34 cellular contexts compared by ENCODE assay signal in the genomic region with DNA sequence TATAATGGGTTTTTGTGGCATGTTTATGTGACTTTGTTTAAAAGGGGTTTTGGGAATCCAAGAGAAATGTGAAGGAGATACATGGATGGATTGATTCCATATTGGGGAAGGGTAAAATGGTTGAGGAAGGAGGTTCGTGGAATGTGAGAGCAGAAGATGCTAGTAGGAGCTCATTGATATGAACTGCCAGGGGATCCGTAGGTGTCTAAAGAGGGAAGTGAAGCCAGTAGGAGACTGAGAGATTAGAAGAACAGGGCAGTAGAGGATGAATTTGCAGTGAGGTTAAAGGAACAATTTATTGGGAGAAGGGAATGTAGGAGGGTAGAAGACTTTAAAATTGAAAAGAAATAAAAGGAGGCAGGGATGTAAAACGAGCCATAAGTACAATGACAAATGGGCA.
"Had no signal": no experiment of that assay in that cellular context is flagged by ENCODE, and none has a peak within 500 bp of the region (broad histone marks: within the 10 kb centered on the region; RNA-seq: fewer than 3 reads in every experiment).

No MANE protein-coding gene starts in this region.

- H3K4me1 Mint-ChIP-seq: stimulated activated naive CD8-positive, alpha-beta T cell treated with anti-CD3 and anti-CD28 coated beads, Interleukin-15, amount 100 ng/mL, for 72 hours had no signal

- H3K36me3 ChIP-seq: left lung, lower lobe of right lung, pancreas, prostate gland, tibial nerve had no signal

- H3K27ac Mint-ChIP-seq: immature natural killer cell; naive thymus-derived CD4-positive, alpha-beta T cell; natural killer cell treated with Interleukin-12 subunit alpha and Interleukin-12 subunit beta and Interleukin-15 and Interleukin-18, amount 100 ng/mL, for 72 hours; stimulated activated memory B cell treated with anti-CD40 and anti-IgM and Interleukin-4, amounts not matched to agents 10 μg/mL and 1 μg/mL and 100 μg/mL, for 72 hours; stimulated activated naive CD8-positive, alpha-beta T cell treated with anti-CD3 and anti-CD28 coated beads, Interleukin-15, amount 100 ng/mL, for 72 hours; type B pancreatic cell had no signal

- FAIRE-seq: islet of Langerhans, pancreas had no signal

- H3K36me3 Mint-ChIP-seq: type B pancreatic cell had no signal

- H3K9me3 ChIP-seq: left lung, lower lobe of right lung, mucosa of descending colon, pancreas, prostate gland, spleen, tibial nerve, uterus had no signal

- H3K4me3 ChIP-seq: left lung, lower lobe of right lung, mucosa of descending colon, pancreas, prostate gland, skin epidermis, spleen, tibial nerve, uterus had no signal

- H3K4me1 ChIP-seq: left lung, lower lobe of right lung, pancreas, prostate gland, spleen, tibial nerve, uterus had no signal

- ATAC-seq: left colon; lower lobe of right lung; mucosa of descending colon; naive thymus-derived CD4-positive, alpha-beta T cell; natural killer cell treated with Interleukin-12 subunit alpha and Interleukin-12 subunit beta and Interleukin-15 and Interleukin-18, amount 100 ng/mL, for 72 hours; pancreas; right cardiac atrium; sciatic nerve; stimulated activated memory B cell treated with anti-CD40 and anti-IgM and Interleukin-4, amounts not matched to agents 10 μg/mL and 1 μg/mL and 100 μg/mL, for 72 hours; stimulated activated naive CD8-positive, alpha-beta T cell treated with anti-CD3 and anti-CD28 coated beads, Interleukin-15, amount 100 ng/mL, for 72 hours had no signal

- H3K4me3 Mint-ChIP-seq: immature natural killer cell; naive thymus-derived CD4-positive, alpha-beta T cell; natural killer cell treated with Interleukin-12 subunit alpha and Interleukin-12 subunit beta and Interleukin-15 and Interleukin-18, amount 100 ng/mL, for 72 hours; neural crest cell; stimulated activated memory B cell treated with anti-CD40 and anti-IgM and Interleukin-4, amounts not matched to agents 10 μg/mL and 1 μg/mL and 100 μg/mL, for 72 hours; stimulated activated naive CD8-positive, alpha-beta T cell treated with anti-CD3 and anti-CD28 coated beads, Interleukin-15, amount 100 ng/mL, for 72 hours; type B pancreatic cell had no signal

- H3K27me3 Mint-ChIP-seq: naive thymus-derived CD4-positive, alpha-beta T cell; natural killer cell treated with Interleukin-12 subunit alpha and Interleukin-12 subunit beta and Interleukin-15 and Interleukin-18, amount 100 ng/mL, for 72 hours; stimulated activated memory B cell treated with anti-CD40 and anti-IgM and Interleukin-4, amounts not matched to agents 10 μg/mL and 1 μg/mL and 100 μg/mL, for 72 hours; stimulated activated naive CD8-positive, alpha-beta T cell treated with anti-CD3 and anti-CD28 coated beads, Interleukin-15, amount 100 ng/mL, for 72 hours; type B pancreatic cell had no signal

- H3K27ac ChIP-seq: left lung, lower lobe of right lung, pancreas, prostate gland, skin epidermis, spleen, tibial nerve, uterus had no signal

- DNase-seq: hypothalamus; immature natural killer cell; kidney; left colon; left lung; lower lobe of right lung; mammary epithelial cell; mesenchymal stem cell; midbrain; mucosa of descending colon; naive thymus-derived CD4-positive, alpha-beta T cell; nucleus accumbens; pancreas; posterior cingulate gyrus; retina; right cardiac atrium; spleen; stimulated activated CD4-positive, alpha-beta T cell treated with anti-CD3 and anti-CD28 coated beads, Interleukin-1b, Interleukin-23, amount 100 ng/mL, for 48 hours; stimulated activated CD4-positive, alpha-beta T cell treated with anti-CD3 and anti-CD28 coated beads, Interleukin-2, amount 100 ng/mL, for 48 hours; stimulated activated CD4-positive, alpha-beta T cell treated with anti-CD3 and anti-CD28 coated beads, Interleukin-4, amount 100 ng/mL, for 4 hours; stimulated activated CD8-positive, alpha-beta memory T cell treated with anti-CD3 and anti-CD28 coated beads, Interleukin-4, amount 100 ng/mL, for 48 hours; stimulated activated naive CD4-positive, alpha-beta T cell treated with Interleukin-2 at 50 U/mL for 16 hours; stimulated activated naive CD8-positive, alpha-beta T cell treated with anti-CD3 and anti-CD28 coated beads, Interleukin-15, amount 100 ng/mL, for 72 hours; substantia nigra; uterus had no signal

- H3K27me3 ChIP-seq: left lung, pancreas, spleen, tibial nerve, uterus had no signal

- H3K9me3 Mint-ChIP-seq: natural killer cell treated with Interleukin-12 subunit alpha and Interleukin-12 subunit beta and Interleukin-15 and Interleukin-18, amount 100 ng/mL, for 72 hours; neural crest cell; stimulated activated memory B cell treated with anti-CD40 and anti-IgM and Interleukin-4, amounts not matched to agents 10 μg/mL and 1 μg/mL and 100 μg/mL, for 72 hours; stimulated activated naive CD8-positive, alpha-beta T cell treated with anti-CD3 and anti-CD28 coated beads, Interleukin-15, amount 100 ng/mL, for 72 hours; type B pancreatic cell had no signal
